ENCODE assay signal across 8 cellular contexts in genomic region chr19:40600086-40600917, GRCh38. TPM values are rescaled to one million over a fixed set of nuclear protein-coding genes. Genes with fewer than 3 reads are reported as not detected.
A peak's percentile ranks its signal among the peaks of the same experiment; 100 is the strongest.
DNase-seq lines count a peak whose midpoint lies in the region; ATAC-seq and TF ChIP-seq lines count a peak whose summit lies in the region.

No MANE protein-coding gene starts in this region.

- no peaks in the 10 kb centered on the region for H3K9me3 Mint-ChIP-seq in activated naive CD4-positive, alpha-beta T cell treated with anti-CD3 and anti-CD28 coated beads, Interleukin-2, amount 50 U/mL, for 24 hours
- no peaks in the 10 kb centered on the region for H3K9me3 Mint-ChIP-seq in natural killer cell

- no peak for DNase-seq in activated naive CD4-positive, alpha-beta T cell treated with Interleukin-2 at 50 U/mL for 16 hours
- DNase-seq in natural killer cell = no peak
- DNase-seq in D341Med (ENCODE audit: low spot score) = no peak
- no peak for DNase-seq in effector CD4-positive, alpha-beta T cell

- H3K4me3 Mint-ChIP-seq in activated naive CD4-positive, alpha-beta T cell treated with anti-CD3 and anti-CD28 coated beads, Interleukin-2, amount 50 U/mL, for 24 hours = peak overlapping the region; percentile 71
- H3K4me3 Mint-ChIP-seq in natural killer cell = peak overlapping the region; percentile 35

- peaks cover 54% of the 10 kb centered on the region for H3K4me1 Mint-ChIP-seq in activated naive CD4-positive, alpha-beta T cell treated with anti-CD3 and anti-CD28 coated beads, Interleukin-2, amount 50 U/mL, for 24 hours
- peaks cover 33 to 60% of the 10 kb centered on the region in 2 donors for H3K4me1 Mint-ChIP-seq in natural killer cell

- H3K4me1 ChIP-seq in duodenal mucosa (ENCODE audit: control insufficient read depth in 1 of 2, insufficient read depth in 2 of 2, low read length in 2 of 2) = peaks cover 45 to 46% of the 10 kb centered on the region in 2 donors

- peak overlapping the region; percentile 29 to 32 for H3K4me3 ChIP-seq in duodenal mucosa (ENCODE audit: low read depth in 1 of 2, low read length in 2 of 2)

- peaks cover 29 to 31% of the 10 kb centered on the region in 2 donors for H3K27me3 ChIP-seq in duodenal mucosa (ENCODE audit: control insufficient read depth in 1 of 2, insufficient read depth in 2 of 2, low read length in 2 of 2)

- H3K27ac Mint-ChIP-seq in activated naive CD4-positive, alpha-beta T cell treated with anti-CD3 and anti-CD28 coated beads, Interleukin-2, amount 50 U/mL, for 24 hours = peak overlapping the region; percentile 85
- H3K27ac Mint-ChIP-seq in natural killer cell = peak overlapping the region in 1 of 2 donors; percentile 37

- ATAC-seq in natural killer cell (no peak), HG02852 (IDR thresholded peaks at IDR 0.05; ENCODE audit: unreplicated experiment) (no peak), HG02973 (IDR thresholded peaks at IDR 0.05; ENCODE audit: unreplicated experiment) (no peak)

- H3K36me3 ChIP-seq in duodenal mucosa (ENCODE audit: control insufficient read depth in 1 of 2, insufficient read depth in 2 of 2, low read length in 2 of 2) = no peaks in the 10 kb centered on the region

- no peak for TF ChIP-seq CTCF in natural killer cell (IDR thresholded peaks at IDR 0.05)

- intact Hi-C loops in natural killer cell (cut with micrococcal nuclease) = loop anchor here (10.0 kb wide), 1 partner anchor 944 kb away; no protein-coding TSS in a partner anchor

- peaks cover 18% of the 10 kb centered on the region for H3K27me3 Mint-ChIP-seq in activated naive CD4-positive, alpha-beta T cell treated with anti-CD3 and anti-CD28 coated beads, Interleukin-2, amount 50 U/mL, for 24 hours
- H3K27me3 Mint-ChIP-seq in natural killer cell (ENCODE audit: low read depth in 2 of 2) = peaks cover 14 to 51% of the 10 kb centered on the region in 2 donors

- H3K9me3 ChIP-seq in duodenal mucosa (ENCODE audit: control insufficient read depth in 1 of 2, low read length in 2 of 2) = no peaks in the 10 kb centered on the region

- H3K27ac ChIP-seq in duodenal mucosa (ENCODE audit: low read depth, low read length) = peak overlapping the region; percentile 13

- H3K36me3 Mint-ChIP-seq in activated naive CD4-positive, alpha-beta T cell treated with anti-CD3 and anti-CD28 coated beads, Interleukin-2, amount 50 U/mL, for 24 hours = no peaks in the 10 kb centered on the region
- no peaks in the 10 kb centered on the region for H3K36me3 Mint-ChIP-seq in natural killer cell

- H3K9ac ChIP-seq in duodenal mucosa (ENCODE audit: low read depth in 1 of 2, low read length in 2 of 2) = no peak overlapping the region

RNA-seq across cellular contexts. Expression of gene LTBP4, which starts 0.9 kb away (rescaled TPM):
- 100 to 1,000 TPM; 153 to 182 (median 157) TPM for total RNA-seq in natural killer cell

RNA-seq across cellular contexts. Expression of gene SHKBP1, which starts 23.6 kb away (rescaled TPM):
- 100 to 1,000 TPM; 209 to 224 (median 209) TPM for total RNA-seq in natural killer cell
